In genomic region chr15:80550219-80550909, GRCh38 we compare ENCODE assay signal across 11 cellular contexts.
DNase-seq lines count a peak whose midpoint lies in the region; ATAC-seq and TF ChIP-seq lines count a peak whose summit lies in the region.
"Had no signal": no experiment of that assay in that cellular context is flagged by ENCODE, and none has a peak within 500 bp of the region (broad histone marks: within the 10 kb centered on the region; RNA-seq: fewer than 3 reads in every experiment).

No MANE protein-coding gene starts in this region.

- CTCF ChIA-PET in BJ (lab: Yijun Ruan, JAX): interaction anchor here (0.9 to 4.3 kb wide), 5 partner anchors 10 to 227 kb away, joined by 4 to 16 read pairs (median 5); no protein-coding TSS in a partner anchor

- DNase-seq in BJ (ENCODE audit: low read depth): peak; percentile 85
- peak; percentile 87 for DNase-seq in astrocyte of the hippocampus (ENCODE audit: low read depth, low spot score)
- DNase-seq in lung (ENCODE audit: low spot score): no peak
- DNase-seq in NCI-H146 treated with DMSO at 0.1 percent for 48 hours (lab: John Stamatoyannopoulos, UW; ENCODE audit: unreplicated experiment): no peak
- DNase-seq in DMS79 (lab: John Stamatoyannopoulos, UW): no peak
- no peak for DNase-seq in NCI-H1105 treated with DMSO at 0.1 percent for 48 hours (lab: John Stamatoyannopoulos, UW)
- no peak for DNase-seq in endothelial cell (ENCODE audit: low spot score)
- DNase-seq: COR-L47; sigmoid colon; stimulated activated naive CD4-positive, alpha-beta T cell had no signal

- H3K4me1 Mint-ChIP-seq in endothelial cell (ENCODE audit: unreplicated experiment): no peaks in the 10 kb centered on the region

- H3K27ac ChIP-seq in lung (ENCODE audit: low read depth in 1 of 2, low read length in 1 of 2): no peak overlapping the region

- no peak overlapping the region for H3K27ac Mint-ChIP-seq in endothelial cell (ENCODE audit: unreplicated experiment)

- no peaks in the 10 kb centered on the region for H3K9me3 Mint-ChIP-seq in endothelial cell (ENCODE audit: unreplicated experiment)

- no peaks in the 10 kb centered on the region for H3K27me3 Mint-ChIP-seq in endothelial cell (ENCODE audit: unreplicated experiment)

- H3K4me1 ChIP-seq in lung (ENCODE audit: control insufficient read depth in 2 of 2, insufficient read depth in 2 of 2, low read length in 2 of 2): peaks cover 0 to 3% of the 10 kb centered on the region in 2 donors

- ATAC-seq in HG02870 (IDR thresholded peaks at IDR 0.05; ENCODE audit: unreplicated experiment) (peak; percentile 82), lung (ENCODE audit: insufficient read depth, low FRiP score) (peak; percentile 56)

- 50 to 67% methylated on average over 5 of the region's 5 CpGs for WGBS in lung, 2 donors

- H3K27me3 ChIP-seq in BJ (ENCODE audit: control insufficient read depth, insufficient read depth, low read length) (no peaks in the 10 kb centered on the region), lung (ENCODE audit: control insufficient read depth, insufficient read depth) (no peaks in the 10 kb centered on the region)
- H3K27me3 ChIP-seq: sigmoid colon had no signal

- peaks cover under 1% of the 10 kb centered on the region for H3K36me3 ChIP-seq in BJ (ENCODE audit: control insufficient read depth, insufficient read depth, low read length)
- no peaks in the 10 kb centered on the region for H3K36me3 ChIP-seq in lung (ENCODE audit: control insufficient read depth in 2 of 2, insufficient read depth in 2 of 2, low read length in 2 of 2)

- no peaks in the 10 kb centered on the region for H3K36me3 Mint-ChIP-seq in endothelial cell (ENCODE audit: low read depth, unreplicated experiment)

- H3K9me3 ChIP-seq in lung (ENCODE audit: control insufficient read depth in 2 of 2, insufficient read depth in 1 of 2, low read length in 1 of 2): no peaks in the 10 kb centered on the region
- H3K9me3 ChIP-seq: sigmoid colon had no signal

- H3K4me3 ChIP-seq in BJ (ENCODE audit: low read depth, low read length): no peak overlapping the region
- no peak overlapping the region for H3K4me3 ChIP-seq in lung
- H3K4me3 ChIP-seq: sigmoid colon had no signal

- POLR2A ChIA-PET in BJ (lab: Charles Lee): interaction anchor here (0.6 to 2.7 kb wide), 3 partner anchors 48 to 229 kb away, joined by 4 to 19 read pairs (median 4); partner anchors contain the start of gene CEMIP

- no peak for TF ChIP-seq CTCF in BJ (IDR thresholded peaks at IDR 0.05; ENCODE audit: insufficient read depth, low read depth, low read length)
- no peak for TF ChIP-seq CTCF in lung (IDR thresholded peaks at IDR 0.05; ENCODE audit: control extremely low read depth, extremely low read depth)
- TF ChIP-seq CTCF in endothelial cell (IDR thresholded peaks at IDR 0.05; ENCODE audit: unreplicated experiment): no peak

- no peak overlapping the region for H3K4me3 Mint-ChIP-seq in endothelial cell (ENCODE audit: unreplicated experiment)

Comparison
In these comparisons a context has a peak if more than half of its experiments do, and no peak if none do; other contexts are left out.
1. DNase-seq: peak in BJ (single experiment) and astrocyte of the hippocampus (single experiment); none in lung (single experiment), NCI-H146 treated with DMSO at 0.1 percent for 48 hours (single experiment), DMS79 (single experiment), NCI-H1105 treated with DMSO at 0.1 percent for 48 hours (single experiment) and endothelial cell (single experiment).